ENCODE assay signal across 25 cellular contexts in genomic region chr16:71952818-71953217, GRCh38. TPM values are rescaled to one million over a fixed set of nuclear protein-coding genes. Genes with fewer than 3 reads are reported as not detected.
"Had no signal": no experiment of that assay in that cellular context is flagged by ENCODE, and none has a peak within 500 bp of the region (broad histone marks: within the 10 kb centered on the region; RNA-seq: fewer than 3 reads in every experiment).

No MANE protein-coding gene starts in this region.

- H3K4me3 ChIP-seq: lower lobe of right lung, neural progenitor cell, ovary, right atrium auricular region, sigmoid colon, spleen, suprapubic skin, thoracic aorta, tibial artery, upper lobe of right lung had no signal

- H3K27ac ChIP-seq: lower lobe of right lung, neural progenitor cell, ovary, right atrium auricular region, sigmoid colon, suprapubic skin, thoracic aorta, tibial artery, upper lobe of right lung had no signal

- ATAC-seq: left cardiac atrium; left lobe of liver; lower lobe of right lung; naive thymus-derived CD8-positive, alpha-beta T cell; stimulated activated effector memory CD8-positive, alpha-beta T cell treated with anti-CD3 and anti-CD28 coated beads, Interleukin-12 subunit alpha, Interleukin-12 subunit beta, amount 100 ng/mL, for 72 hours had no signal

- H3K9ac ChIP-seq: neural progenitor cell had no signal

- DNase-seq: hippocampal formation; kidney glomerular epithelial cell; left cardiac atrium; lower lobe of right lung; mammary epithelial cell; mesenchymal stem cell; naive thymus-derived CD8-positive, alpha-beta T cell; ovary; sigmoid colon; small intestine; spleen; stimulated activated CD4-positive, alpha-beta T cell treated with anti-CD3 and anti-CD28 coated beads, Interleukin-4, amount 100 ng/mL, for 24 hours; stimulated activated naive CD4-positive, alpha-beta T cell; tibial artery; trophoblast cell; upper lobe of right lung had no signal

- H2AFZ ChIP-seq: neural progenitor cell had no signal

- FAIRE-seq: keratinocyte, small intestine, urothelium cell line had no signal

- H3K27me3 ChIP-seq: neural progenitor cell, ovary, right atrium auricular region, sigmoid colon, spleen, suprapubic skin, tibial artery, upper lobe of right lung had no signal

- H3K4me1 ChIP-seq: neural progenitor cell, right atrium auricular region, sigmoid colon, suprapubic skin, tibial artery, upper lobe of right lung had no signal

- H3K36me3 ChIP-seq: lower lobe of right lung, neural progenitor cell, ovary, right atrium auricular region, sigmoid colon, spleen, suprapubic skin, thoracic aorta, tibial artery, upper lobe of right lung had no signal

- H3K4me2 ChIP-seq: neural progenitor cell had no signal

- H3K9me3 ChIP-seq: lower lobe of right lung, ovary, right atrium auricular region, sigmoid colon, spleen, suprapubic skin, thoracic aorta, tibial artery, upper lobe of right lung had no signal

RNA-seq across cellular contexts. Expression of gene PKD1L3, which starts 47.4 kb away (rescaled TPM):
- total RNA-seq: naive thymus-derived CD8-positive, alpha-beta T cell; pulmonary artery endothelial cell had no signal
- polyA plus RNA-seq: keratinocyte; mammary epithelial cell; naive thymus-derived CD8-positive, alpha-beta T cell had no signal
